ENCODE assay signal across 17 cellular contexts in genomic region chr19:31974941-31975340, GRCh38.
A peak's percentile ranks its signal among the peaks of the same experiment; 100 is the strongest.
DNase-seq lines count a peak whose midpoint lies in the region; ATAC-seq and TF ChIP-seq lines count a peak whose summit lies in the region.
"Had no signal": no experiment of that assay in that cellular context is flagged by ENCODE, and none has a peak within 500 bp of the region (broad histone marks: within the 10 kb centered on the region; RNA-seq: fewer than 3 reads in every experiment).

No MANE protein-coding gene starts in this region.

- no peaks in the 10 kb centered on the region for H3K27me3 ChIP-seq in vagina
- H3K27me3 ChIP-seq in testis: no peaks in the 10 kb centered on the region

- intact Hi-C loops in vagina (cut with DNase I): no loop called here
- intact Hi-C loops in testis (cut with DNase I; ENCODE audit: low total_unique reads): no loop called here

- TF ChIP-seq CTCF in coronary artery (IDR thresholded peaks at IDR 0.05): no peak
- no peak for TF ChIP-seq CTCF in nephron (IDR thresholded peaks at IDR 0.05; ENCODE audit: unreplicated experiment in 3 of 3)
- no peak for TF ChIP-seq CTCF in vagina (IDR thresholded peaks at IDR 0.05)
- no peak for TF ChIP-seq CTCF in testis (IDR thresholded peaks at IDR 0.05)

- TF ChIP-seq POLR2A in vagina (IDR thresholded peaks at IDR 0.05) (no peak), testis (IDR thresholded peaks at IDR 0.05) (no peak)

- H3K27ac ChIP-seq in coronary artery (no peak overlapping the region), temporal lobe (ENCODE audit: low read depth, low read length) (peak overlapping the region; percentile 13), vagina (no peak overlapping the region), testis (no peak overlapping the region)

- H3K36me3 ChIP-seq in vagina: no peaks in the 10 kb centered on the region
- no peaks in the 10 kb centered on the region for H3K36me3 ChIP-seq in testis (ENCODE audit: low read depth, missing control alignments)

- H3K4me1 ChIP-seq in vagina (no peaks in the 10 kb centered on the region), testis (no peaks in the 10 kb centered on the region)

- no peak overlapping the region for H3K4me3 ChIP-seq in coronary artery
- no peak overlapping the region for H3K4me3 ChIP-seq in vagina
- H3K4me3 ChIP-seq in testis: no peak overlapping the region
- H3K4me3 ChIP-seq: GM23338 had no signal

- H3K27ac Mint-ChIP-seq in nephron: peak overlapping the region in 2 of 3 experiments; percentile 45 to 84
- H3K27ac Mint-ChIP-seq: CD4-positive, alpha-beta memory T cell; GM23338; HFFc6 had no signal

- H3K4me1 Mint-ChIP-seq in nephron: peaks cover 14% of the 10 kb centered on the region
- H3K4me1 Mint-ChIP-seq: CD4-positive, alpha-beta memory T cell; GM23338; H9 had no signal

- WGBS in testis, 2 donors: 73 to 83% methylated on average over 4 of the region's 4 CpGs

- DNase-seq in coronary artery (ENCODE audit: low spot score) (peak; percentile 40), vagina (ENCODE audit: extremely low spot score in 2 of 2) (peak; percentile 34 to 55), RKO (ENCODE audit: low spot score) (no peak), testis (no peak)
- DNase-seq: 8988T; C1 segment of cervical spinal cord; Calu3; CD4-positive, alpha-beta memory T cell; COR-L47; DMS153; DND-41; H9; HFFc6 had no signal

- no peaks in the 10 kb centered on the region for H3K9me3 Mint-ChIP-seq in nephron
- H3K9me3 Mint-ChIP-seq: GM23338 had no signal

- H3K4me3 Mint-ChIP-seq in nephron: no peak overlapping the region
- H3K4me3 Mint-ChIP-seq: CD4-positive, alpha-beta memory T cell; GM23338; H9; HFFc6 had no signal

- no peaks in the 10 kb centered on the region for H3K9me3 ChIP-seq in vagina
- H3K9me3 ChIP-seq in testis: no peaks in the 10 kb centered on the region

- no peaks in the 10 kb centered on the region for H3K36me3 Mint-ChIP-seq in nephron (ENCODE audit: low read depth)
- H3K36me3 Mint-ChIP-seq: CD4-positive, alpha-beta memory T cell had no signal

- no peak for ATAC-seq in GM18861 (IDR thresholded peaks at IDR 0.05; ENCODE audit: unreplicated experiment)
- ATAC-seq: GM23338 had no signal

- H3K27me3 Mint-ChIP-seq in nephron (ENCODE audit: low read depth): no peaks in the 10 kb centered on the region

Comparison
In these comparisons a context has a peak if more than half of its experiments do, and no peak if none do; other contexts are left out.
1. DNase-seq: peak in coronary artery (single experiment) and vagina (2 of 2); none in RKO (single experiment) and testis (single experiment).